Comparison of ENCODE assay signal across 2 cellular contexts in the genomic region with DNA sequence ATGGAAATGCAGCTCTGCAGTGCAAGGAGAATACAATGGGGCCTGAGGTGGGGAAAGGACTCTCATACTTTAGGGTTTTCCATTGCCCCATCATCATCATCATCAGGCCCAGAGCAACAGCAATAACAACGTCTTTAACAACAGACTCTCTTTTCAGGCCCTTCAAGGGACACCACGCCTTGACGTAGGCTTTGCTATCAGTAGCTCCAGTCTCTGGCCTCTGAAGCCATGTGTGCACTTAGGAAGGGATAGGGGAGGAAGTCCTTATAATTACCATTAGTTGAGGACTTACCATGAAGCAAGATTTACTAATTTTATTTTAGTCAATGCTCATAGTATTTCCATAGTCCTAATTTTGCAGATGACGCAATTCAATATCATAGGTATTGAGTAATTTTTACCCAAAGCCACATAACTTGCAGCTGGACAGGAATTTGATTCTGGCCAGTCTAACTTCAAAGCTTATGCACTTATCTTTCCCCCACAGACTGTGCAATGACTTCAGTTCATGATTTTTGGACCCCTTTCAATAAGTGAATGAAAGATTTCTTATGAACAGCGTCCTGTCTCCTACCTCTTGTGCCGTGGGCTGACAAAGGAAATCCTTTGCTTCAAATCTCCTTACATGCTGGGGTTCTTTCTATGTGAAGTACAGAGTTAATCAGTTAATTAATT.
TF ChIP-seq lines count a peak whose summit lies in the region.

No MANE protein-coding gene starts in this region.

TF ChIP-seq in IMR-90, 13 proteins besides CTCF, POLR2A, EP300 and RAD21:
- TF ChIP-seq RFX5 (IDR thresholded peaks at IDR 0.05; ENCODE audit: low read depth, low read length) (no peak), CEBPB (IDR thresholded peaks at IDR 0.05; ENCODE audit: low read depth, low read length) (peak; percentile 52)
TF ChIP-seq in IMR-90: peak in this region for 1.

TF ChIP-seq in K562, 482 proteins besides CTCF, POLR2A, EP300 and RAD21:
- no peak for TF ChIP-seq RBBP5 (IDR thresholded peaks at IDR 0.05; ENCODE audit: borderline replicate concordance, insufficient read depth, low read length, poor library complexity, severe bottlenecking)
- peak; percentile 25; the same call in 1 of the 2 replicates for TF ChIP-seq CEBPB (tag; IDR thresholded peaks at IDR 0.05)
TF ChIP-seq in K562: peak in this region for 1.
